In the genomic region with DNA sequence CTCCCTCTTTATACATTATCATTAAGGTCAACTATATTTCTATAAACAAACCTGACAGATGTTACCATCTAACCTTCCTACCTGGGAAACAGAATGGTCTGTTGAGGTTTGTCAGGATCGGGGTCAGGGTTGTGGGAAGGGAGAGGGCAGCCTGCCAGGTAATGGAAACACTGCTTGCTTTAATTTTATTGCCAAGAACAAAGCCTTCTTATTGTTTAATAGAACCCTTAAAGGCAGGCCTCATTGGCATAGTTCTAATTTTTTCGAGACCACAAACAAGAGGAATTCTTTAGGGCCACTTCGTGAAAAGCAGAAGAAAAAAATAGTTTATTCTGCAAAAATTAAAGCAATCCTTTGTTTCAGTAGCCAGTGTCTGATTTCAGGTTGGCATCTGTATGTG, we compare ENCODE assay signal across 26 cellular contexts.
DNase-seq lines count a peak whose midpoint lies in the region; ATAC-seq, FAIRE-seq and TF ChIP-seq lines count a peak whose summit lies in the region.
"Had no signal": no experiment of that assay in that cellular context is flagged by ENCODE, and none has a peak within 500 bp of the region (broad histone marks: within the 10 kb centered on the region; RNA-seq: fewer than 3 reads in every experiment).

No MANE protein-coding gene starts in this region.

- FAIRE-seq in urothelium cell line (lab: Jason Lieb, UNC) = no peak

- ATAC-seq in GM19397 (IDR thresholded peaks at IDR 0.05; ENCODE audit: unreplicated experiment) (no peak), GM21360 (IDR thresholded peaks at IDR 0.05; ENCODE audit: unreplicated experiment) (no peak)
- ATAC-seq: A549; naive thymus-derived CD4-positive, alpha-beta T cell had no signal

- no peaks in the 10 kb centered on the region for H3K36me3 ChIP-seq in mammary epithelial cell (ENCODE audit: insufficient read depth, low read length)
- H3K36me3 ChIP-seq in SJCRH30 = no peaks in the 10 kb centered on the region; the same call in 1 of the 2 replicates
- H3K36me3 ChIP-seq: ascending aorta had no signal

- CTCF ChIA-PET in mammary epithelial cell (lab: Charles Lee; ENCODE audit: low non-redundant PET) = no interaction called here
- CTCF ChIA-PET in MCF 10A (lab: Yijun Ruan, JAX) = no interaction called here

- dilution Hi-C loops in mammary epithelial cell (cut with HindIII; ENCODE audit: low sequenced_read_pairs) = no loop called here

- WGBS in mammary epithelial cell (ENCODE audit: low coverage, missing lambda C conversion rate) = 6% methylated on average over 3 of the region's 3 CpGs

- peak; percentile 58 for DNase-seq in mammary epithelial cell
- DNase-seq in MCF 10A (ENCODE audit: unreplicated experiment) = no peak
- DNase-seq in SJCRH30 = peak; percentile 51 to 62
- peak; percentile 67 for DNase-seq in fibroblast of pulmonary artery (ENCODE audit: low read depth)
- peak; percentile 30 for DNase-seq in urothelium cell line (ENCODE audit: low spot score)
- DNase-seq in SIG-M5 treated with dmso at 0.1 percent for 504 hours (lab: John Stamatoyannopoulos, UW; ENCODE audit: unreplicated experiment) = no peak
- DNase-seq: activated CD4-positive, alpha-beta T cell treated with anti-CD3 and anti-CD28 coated beads, Interleukin-2, amount 10 ng/mL, durations not matched to agents 7 days and 5 days; activated CD8-positive, alpha-beta memory T cell treated with anti-CD3 and anti-CD28 coated beads, Interleukin-2, amount 50 U/mL, for 4 hours; effector CD4-positive, alpha-beta T cell; erythroblast; H9; KBM-7; naive thymus-derived CD4-positive, alpha-beta T cell; NCI-H2029; NCI-H2227 treated with DMSO at 0.1 percent for 48 hours; occipital lobe; retina had no signal

- H3K4me1 ChIP-seq in mammary epithelial cell (ENCODE audit: insufficient read depth, low read length) (peaks cover 17% of the 10 kb centered on the region), SJCRH30 (peaks cover 56% of the 10 kb centered on the region)
- H3K4me1 ChIP-seq: ascending aorta had no signal

- H4K20me1 ChIP-seq in mammary epithelial cell (ENCODE audit: insufficient read depth, low read length) = no peaks in the 10 kb centered on the region

- no peak overlapping the region for H3K4me3 Mint-ChIP-seq in MCF 10A (ENCODE audit: unreplicated experiment)
- H3K4me3 Mint-ChIP-seq: activated CD4-positive, alpha-beta T cell treated with anti-CD3 and anti-CD28 coated beads, Interleukin-2, amount 10 ng/mL, durations not matched to agents 7 days and 5 days; activated naive CD8-positive, alpha-beta T cell; H9; memory B cell; naive thymus-derived CD4-positive, alpha-beta T cell; T-helper 2 cell treated with Interferon-gamma antibody and Interleukin-4, amounts not matched to agents 5 μg/mL and 100 μg/mL, for 36 hours had no signal

- no peaks in the 10 kb centered on the region for H3K27me3 ChIP-seq in mammary epithelial cell (ENCODE audit: insufficient read depth, low read length)
- no peaks in the 10 kb centered on the region for H3K27me3 ChIP-seq in SJCRH30
- H3K27me3 ChIP-seq: ascending aorta had no signal

- H3K4me3 ChIP-seq in mammary epithelial cell (replicated peaks in 1 of 3; ENCODE audit: insufficient read depth in 1 of 3, low read depth in 2 of 3, low read length in 3 of 3) = no peak overlapping the region
- H3K4me3 ChIP-seq in SJCRH30 = no peak overlapping the region
- H3K4me3 ChIP-seq in fibroblast of pulmonary artery (replicated peaks; ENCODE audit: low read depth, low read length) = no peak overlapping the region
- H3K4me3 ChIP-seq: A549, ascending aorta had no signal

- H3K27ac Mint-ChIP-seq in MCF 10A (ENCODE audit: low read depth, unreplicated experiment) = no peak overlapping the region
- H3K27ac Mint-ChIP-seq: activated CD4-positive, alpha-beta T cell treated with anti-CD3 and anti-CD28 coated beads, Interleukin-2, amount 10 ng/mL, durations not matched to agents 7 days and 5 days; activated naive CD8-positive, alpha-beta T cell; activated T-helper 2 cell treated with anti-CD3 and anti-CD28 coated beads, Interferon-gamma antibody, Interleukin-2, Interleukin-4, amounts not matched to agents 10 μg/mL and 5 μg/mL and 100 μg/mL, durations not matched to agents 14 hours and 24 hours and 36 hours; H9; memory B cell; naive thymus-derived CD4-positive, alpha-beta T cell; T-helper 2 cell treated with Interferon-gamma antibody and Interleukin-4, amounts not matched to agents 5 μg/mL and 100 μg/mL, for 36 hours had no signal

- no TSS peak for BruUV-seq in mammary epithelial cell (replicated peaks; lab: Mats Ljungman, UMichigan)
- no TSS peak for BruUV-seq in MCF 10A (replicated peaks; lab: Mats Ljungman, UMichigan)

- H3K27ac ChIP-seq in mammary epithelial cell (ENCODE audit: insufficient read depth, low read depth, low read length) = no peak overlapping the region
- H3K27ac ChIP-seq in SJCRH30 = peak overlapping the region; percentile 71
- H3K27ac ChIP-seq: ascending aorta, VCaP had no signal

- peaks cover 8% of the 10 kb centered on the region for H3K9me3 Mint-ChIP-seq in MCF 10A (ENCODE audit: unreplicated experiment)
- H3K9me3 Mint-ChIP-seq: activated T-helper 2 cell treated with anti-CD3 and anti-CD28 coated beads, Interferon-gamma antibody, Interleukin-2, Interleukin-4, amounts not matched to agents 10 μg/mL and 5 μg/mL and 100 μg/mL, durations not matched to agents 14 hours and 24 hours and 36 hours; memory B cell; T-helper 2 cell treated with Interferon-gamma antibody and Interleukin-4, amounts not matched to agents 5 μg/mL and 100 μg/mL, for 36 hours had no signal

- no peaks in the 10 kb centered on the region for H3K79me2 ChIP-seq in mammary epithelial cell (ENCODE audit: insufficient read depth, low read length)

- POLR2A ChIA-PET in MCF 10A (lab: Yijun Ruan, JAX) = no interaction called here

- peaks cover 14% of the 10 kb centered on the region for H3K4me1 Mint-ChIP-seq in MCF 10A (ENCODE audit: insufficient read depth, unreplicated experiment)
- H3K4me1 Mint-ChIP-seq: activated CD4-positive, alpha-beta T cell treated with anti-CD3 and anti-CD28 coated beads, Interleukin-2, amount 10 ng/mL, durations not matched to agents 7 days and 5 days; naive thymus-derived CD4-positive, alpha-beta T cell had no signal

- no peaks in the 10 kb centered on the region for H3K36me3 Mint-ChIP-seq in MCF 10A (ENCODE audit: insufficient read depth, unreplicated experiment)
- H3K36me3 Mint-ChIP-seq: activated naive CD8-positive, alpha-beta T cell; memory B cell; naive thymus-derived CD4-positive, alpha-beta T cell had no signal

- TF ChIP-seq CTCF in mammary epithelial cell (conservative IDR thresholded peaks at IDR 0.05 in 1 of 2, IDR thresholded peaks at IDR 0.05 in 1 of 2; ENCODE audit: extremely low read depth in 1 of 2, insufficient read depth in 1 of 2, low read depth in 1 of 2, low read length in 2 of 2) (no peak), MCF 10A (IDR thresholded peaks at IDR 0.05; ENCODE audit: unreplicated experiment) (no peak), fibroblast of pulmonary artery (IDR thresholded peaks at IDR 0.05; ENCODE audit: low read length, missing control alignments) (no peak)

- in situ Hi-C loops in mammary epithelial cell (cut with MboI; ENCODE audit: low sequenced_read_pairs in 2 of 2) = no loop called here

- intact Hi-C loops in mammary epithelial cell (cut with micrococcal nuclease) (no loop called here), MCF 10A (cut with micrococcal nuclease) (no loop called here)

- H3K4me2 ChIP-seq in mammary epithelial cell (ENCODE audit: insufficient read depth, low read depth, low read length) = peak overlapping the region; percentile 43
- H3K4me2 ChIP-seq: A549 had no signal

- no peak overlapping the region for H3K9ac ChIP-seq in mammary epithelial cell (ENCODE audit: insufficient read depth, low read length)

- H3K27me3 Mint-ChIP-seq in MCF 10A (ENCODE audit: insufficient read depth, unreplicated experiment) = no peaks in the 10 kb centered on the region
- H3K27me3 Mint-ChIP-seq: activated CD4-positive, alpha-beta T cell treated with anti-CD3 and anti-CD28 coated beads, Interleukin-2, amount 10 ng/mL, durations not matched to agents 7 days and 5 days; activated naive CD8-positive, alpha-beta T cell; naive thymus-derived CD4-positive, alpha-beta T cell had no signal

- H3K9me3 ChIP-seq in mammary epithelial cell (replicated peaks; ENCODE audit: insufficient read depth, low read length) = no peaks in the 10 kb centered on the region
- H3K9me3 ChIP-seq in SJCRH30 (replicated peaks) = 0 out of 2 replicates have a peak, but pooled peaks cover 4% of the 10 kb centered on the region
- H3K9me3 ChIP-seq: A549, ascending aorta had no signal

- H2AFZ ChIP-seq in mammary epithelial cell (ENCODE audit: low read depth, low read length) = no peak overlapping the region

Comparison
In these comparisons a context has a peak if more than half of its experiments do, and no peak if none do; other contexts are left out.
1. DNase-seq: peak in mammary epithelial cell (single experiment), SJCRH30 (2 of 2), fibroblast of pulmonary artery (single experiment) and urothelium cell line (single experiment); none in MCF 10A (single experiment) and SIG-M5 treated with dmso at 0.1 percent for 504 hours (single experiment).